Comparison of ENCODE assay signal across 25 cellular contexts in genomic region chr6:126723541-126724170, GRCh38.
"Had no signal": no experiment of that assay in that cellular context is flagged by ENCODE, and none has a peak within 500 bp of the region (broad histone marks: within the 10 kb centered on the region; RNA-seq: fewer than 3 reads in every experiment).

No MANE protein-coding gene starts in this region.

- H3K4me3 ChIP-seq: heart left ventricle, left ventricle myocardium inferior, lung, mucosa of descending colon, stomach, thyroid gland, upper lobe of right lung had no signal

- DNase-seq: activated CD4-positive, alpha-beta memory T cell treated with anti-CD3 and anti-CD28 coated beads, Interleukin-2, amount 10 ng/mL, durations not matched to agents 7 days and 5 days; activated CD4-positive, alpha-beta T cell treated with anti-CD3 and anti-CD28 coated beads for 1 hour; activated CD4-positive, alpha-beta T cell treated with anti-CD3 and anti-CD28 coated beads, Interleukin-2, amount 10 ng/mL, durations not matched to agents 7 days and 5 days; activated CD8-positive, alpha-beta memory T cell treated with anti-CD3 and anti-CD28 coated beads, Interleukin-2, amount 50 U/mL, for 48 hours; activated gamma-delta T cell; activated naive CD4-positive, alpha-beta T cell treated with anti-CD3 and anti-CD28 coated beads, Interleukin-2, amount 10 ng/mL, durations not matched to agents 7 days and 5 days; activated naive CD8-positive, alpha-beta T cell treated with anti-CD3 and anti-CD28 coated beads, Interleukin-2, amount 10 ng/mL, durations not matched to agents 7 days and 5 days; activated T-cell treated with anti-CD3 and anti-CD28 coated beads, Interleukin-2, amount 50 U/mL, for 24 hours; amniotic stem cell; brain microvascular endothelial cell; caudate nucleus; heart left ventricle; left ventricle myocardium inferior; mucosa of descending colon; right cardiac atrium; stimulated activated CD4-positive, alpha-beta T cell treated with anti-CD3 and anti-CD28 coated beads, Interleukin-15, amount 100 ng/mL, for 24 hours; stimulated activated CD4-positive, alpha-beta T cell treated with anti-CD3 and anti-CD28 coated beads, Interleukin-2, amount 100 ng/mL, for 24 hours; stimulated activated naive B cell treated with anti-CD40 and anti-IgM and Interleukin-4, amounts not matched to agents 10 μg/mL and 1 μg/mL and 100 μg/mL, for 72 hours; stomach; T-helper 2 cell; thyroid gland; upper lobe of right lung had no signal

- FAIRE-seq: astrocyte, islet of Langerhans had no signal

- H3K9me3 ChIP-seq: mucosa of descending colon, thyroid gland, upper lobe of right lung had no signal

- H3K27ac ChIP-seq: brain microvascular endothelial cell, heart left ventricle, left ventricle myocardium inferior, stomach, thyroid gland, upper lobe of right lung had no signal

- H3K36me3 ChIP-seq: brain microvascular endothelial cell, heart left ventricle, left ventricle myocardium inferior, stomach, thyroid gland, upper lobe of right lung had no signal

- H3K27me3 ChIP-seq: brain microvascular endothelial cell, heart left ventricle, stomach, thyroid gland, upper lobe of right lung had no signal

- H3K4me1 ChIP-seq: heart left ventricle, left ventricle myocardium inferior, stomach, thyroid gland, upper lobe of right lung had no signal
